In the genomic region with DNA sequence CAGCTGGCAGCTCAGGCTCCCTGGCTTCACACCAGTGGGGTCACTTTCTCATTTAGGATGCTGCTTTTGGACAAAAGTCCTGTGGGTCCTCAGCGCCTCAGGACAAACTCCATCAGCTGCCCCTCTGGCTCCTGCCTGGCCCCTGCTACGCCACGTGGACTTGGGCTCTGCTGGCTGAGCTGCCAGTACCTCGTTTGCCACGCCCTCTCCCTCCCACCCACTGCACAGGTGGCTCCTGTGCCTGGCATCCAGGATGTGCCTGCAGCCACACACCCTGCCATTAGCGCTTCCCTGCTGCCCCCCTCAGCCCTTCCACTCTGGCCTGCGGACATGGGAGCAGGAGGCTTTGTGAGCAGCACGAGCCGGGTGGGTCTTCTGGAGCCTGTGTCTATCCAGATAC, we compare ENCODE assay signal across 25 cellular contexts.
"Had no signal": no experiment of that assay in that cellular context is flagged by ENCODE, and none has a peak within 500 bp of the region (broad histone marks: within the 10 kb centered on the region; RNA-seq: fewer than 3 reads in every experiment).

No MANE protein-coding gene starts in this region.

- DNase-seq: activated CD4-positive, alpha-beta T cell treated with anti-CD3 and anti-CD28 coated beads for 48 hours; activated CD4-positive, alpha-beta T cell treated with anti-CD3 and anti-CD28 coated beads, Interleukin-2, amount 50 U/mL, for 4 hours; activated CD4-positive, CD25-positive, alpha-beta regulatory T cell treated with anti-CD3 and anti-CD28 coated beads, Interleukin-2, amount 50 U/mL, for 72 hours; activated CD8-positive, alpha-beta memory T cell treated with anti-CD3 and anti-CD28 coated beads, Interleukin-2, amount 50 U/mL, for 48 hours; activated CD8-positive, alpha-beta T cell treated with anti-CD3 and anti-CD28 coated beads, Interleukin-2, amount 10 ng/mL, durations not matched to agents 7 days and 5 days; activated naive CD4-positive, alpha-beta T cell; activated naive CD8-positive, alpha-beta T cell treated with anti-CD3 and anti-CD28 coated beads, Interleukin-2, amount 50 U/mL, for 24 hours; activated T-cell treated with anti-CD3 and anti-CD28 coated beads, Interleukin-2, amount 50 U/mL, for 1 hour; amniotic stem cell; body of pancreas; central memory CD4-positive, alpha-beta T cell; Karpas-422; MM.1S; NCI-H187; NCI-H2107; NCI-H510A treated with DMSO at 0.1 percent for 48 hours; NCI-H774; PC-3; SIG-M5; T-helper 17 cell; T-helper 9 cell had no signal

- ATAC-seq: activated CD8-positive, alpha-beta T cell treated with anti-CD3 and anti-CD28 coated beads, Interleukin-2, amount 10 ng/mL, durations not matched to agents 7 days and 5 days; activated naive CD4-positive, alpha-beta T cell treated with anti-CD3 and anti-CD28 coated beads, Interleukin-2, amount 50 U/mL, for 72 hours; activated naive CD8-positive, alpha-beta T cell treated with anti-CD3 and anti-CD28 coated beads, Interleukin-2, amount 50 U/mL, for 24 hours; body of pancreas; K562; PC-3; T-helper 17 cell; WTC11 had no signal

- H3K4me1 ChIP-seq: ascending aorta, body of pancreas had no signal

- H3K9me3 ChIP-seq: ascending aorta, body of pancreas had no signal

- H3K4me3 ChIP-seq: ascending aorta, body of pancreas, K562 had no signal
